Comparison of ENCODE assay signal across 33 cellular contexts in the genomic region with DNA sequence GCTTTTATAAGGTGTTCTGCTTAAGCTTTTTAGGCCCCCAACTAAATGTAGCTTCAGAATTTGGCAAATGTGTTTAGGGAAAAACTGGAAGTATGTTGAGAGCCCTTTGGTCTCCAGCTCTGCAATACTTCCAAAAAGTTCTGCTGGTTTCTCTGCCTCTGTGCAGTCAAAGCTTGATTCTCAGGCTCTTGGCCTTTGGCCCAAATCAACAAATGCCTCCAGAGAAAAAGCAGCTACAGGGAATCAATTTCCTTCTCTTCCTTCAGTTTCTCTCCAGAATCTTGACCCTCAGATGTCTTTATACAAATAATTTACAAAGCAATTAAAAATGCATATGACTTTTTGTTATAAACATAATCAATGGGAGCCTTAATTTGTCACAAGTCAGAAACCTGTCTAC.
DNase-seq lines count a peak whose midpoint lies in the region; ATAC-seq and TF ChIP-seq lines count a peak whose summit lies in the region.
"Had no signal": no experiment of that assay in that cellular context is flagged by ENCODE, and none has a peak within 500 bp of the region (broad histone marks: within the 10 kb centered on the region; RNA-seq: fewer than 3 reads in every experiment).

No MANE protein-coding gene starts in this region.

- H3K27me3 ChIP-seq in right atrium auricular region: no peaks in the 10 kb centered on the region
- no peaks in the 10 kb centered on the region for H3K27me3 ChIP-seq in fibroblast of lung (ENCODE audit: control insufficient read depth, insufficient read depth, low read length)
- H3K27me3 ChIP-seq in CD4-positive, alpha-beta memory T cell (ENCODE audit: insufficient read depth, low read length): no peaks in the 10 kb centered on the region
- H3K27me3 ChIP-seq: esophagus muscularis mucosa, stomach had no signal

- in situ Hi-C loops in GM13977 (cut with MboI; ENCODE audit: low pct_unique_long_range_greater_than_20kb, low sequenced_read_pairs, unreplicated experiment): no loop called here

- TF ChIP-seq CTCF in right atrium auricular region (IDR thresholded peaks at IDR 0.05) (no peak), fibroblast of lung (conservative IDR thresholded peaks at IDR 0.05 in 1 of 2, IDR thresholded peaks at IDR 0.05 in 1 of 2; ENCODE audit: low read depth in 1 of 2, low read length in 2 of 2) (no peak), GM13977 (IDR thresholded peaks at IDR 0.05; ENCODE audit: extremely low read depth, insufficient read depth, missing control alignments) (no peak)
- no peak for TF ChIP-seq CTCF in activated CD8-positive, alpha-beta T cell treated with anti-CD3 and anti-CD28 coated beads for 36 hours (IDR thresholded peaks at IDR 0.05)

- no peaks in the 10 kb centered on the region for H3K79me2 ChIP-seq in fibroblast of lung (ENCODE audit: control insufficient read depth, insufficient read depth, low read length)
- H3K79me2 ChIP-seq: parathyroid adenoma had no signal

- H3K27ac Mint-ChIP-seq in activated CD8-positive, alpha-beta T cell treated with anti-CD3 and anti-CD28 coated beads for 36 hours: no peak overlapping the region
- no peak overlapping the region for H3K27ac Mint-ChIP-seq in CD4-positive, alpha-beta memory T cell
- H3K27ac Mint-ChIP-seq: activated CD8-positive, alpha-beta T cell treated with anti-CD3 and anti-CD28 coated beads, Interleukin-2, amount 10 ng/mL, durations not matched to agents 7 days and 5 days; activated naive CD8-positive, alpha-beta T cell treated with anti-CD3 and anti-CD28 coated beads, Interleukin-2, amount 10 ng/mL, durations not matched to agents 7 days and 5 days; brain; CD8-positive, alpha-beta T cell; naive thymus-derived CD8-positive, alpha-beta T cell had no signal

- no peak overlapping the region for H3K9ac ChIP-seq in fibroblast of lung (ENCODE audit: insufficient read depth, low read length)
- H3K9ac ChIP-seq: parathyroid adenoma had no signal

- no peak overlapping the region for H2AFZ ChIP-seq in fibroblast of lung (ENCODE audit: low read length)
- H2AFZ ChIP-seq: parathyroid adenoma, PC-9 had no signal

- ATAC-seq in left ventricle myocardium superior: peak; percentile 47
- no peak for ATAC-seq in activated CD8-positive, alpha-beta T cell treated with anti-CD3 and anti-CD28 coated beads for 36 hours
- ATAC-seq: activated CD4-positive, CD25-positive, alpha-beta regulatory T cell treated with anti-CD3 and anti-CD28 coated beads, Interleukin-2, amount 50 U/mL, for 24 hours; activated CD8-positive, alpha-beta T cell treated with anti-CD3 and anti-CD28 coated beads, Interleukin-2, amount 10 ng/mL, durations not matched to agents 7 days and 5 days; CD8-positive, alpha-beta T cell; naive thymus-derived CD8-positive, alpha-beta T cell had no signal

- peaks cover 75% of the 10 kb centered on the region for H3K36me3 Mint-ChIP-seq in activated CD8-positive, alpha-beta T cell treated with anti-CD3 and anti-CD28 coated beads for 36 hours (ENCODE audit: low read depth)
- H3K36me3 Mint-ChIP-seq in CD4-positive, alpha-beta memory T cell: peaks cover 70 to 98% of the 10 kb centered on the region in 2 donors

- H3K4me1 Mint-ChIP-seq in activated CD8-positive, alpha-beta T cell treated with anti-CD3 and anti-CD28 coated beads for 36 hours (ENCODE audit: low read depth): no peaks in the 10 kb centered on the region
- H3K4me1 Mint-ChIP-seq in CD4-positive, alpha-beta memory T cell: no peaks in the 10 kb centered on the region
- H3K4me1 Mint-ChIP-seq: brain had no signal

- H3K9me3 Mint-ChIP-seq in activated CD8-positive, alpha-beta T cell treated with anti-CD3 and anti-CD28 coated beads for 36 hours: peaks cover 35% of the 10 kb centered on the region
- H3K9me3 Mint-ChIP-seq in CD4-positive, alpha-beta memory T cell: peaks cover 8 to 76% (median 49%) of the 10 kb centered on the region in 8 donors

- H3K36me3 ChIP-seq in right atrium auricular region (peaks cover 6% of the 10 kb centered on the region), fibroblast of lung (ENCODE audit: control insufficient read depth, insufficient read depth, low read length) (no peaks in the 10 kb centered on the region)
- H3K36me3 ChIP-seq in CD4-positive, alpha-beta memory T cell (ENCODE audit: insufficient read depth, low read length): peaks cover 7% of the 10 kb centered on the region

- H3K9me3 ChIP-seq in right atrium auricular region: peaks cover 0 to 22% of the 10 kb centered on the region in 2 donors
- H3K9me3 ChIP-seq in fibroblast of lung (ENCODE audit: control insufficient read depth, insufficient read depth, low read depth, low read length): no peaks in the 10 kb centered on the region
- peaks cover 0 to 5% of the 10 kb centered on the region in 2 donors for H3K9me3 ChIP-seq in CD4-positive, alpha-beta memory T cell (ENCODE audit: control insufficient read depth in 1 of 2, low read length in 2 of 2)

- DNase-seq in left ventricle myocardium superior (no peak), right atrium auricular region (ENCODE audit: low spot score) (no peak), fibroblast of lung (ENCODE audit: low read depth in 2 of 2) (peak; percentile 29 to 52), myocyte (ENCODE audit: low read depth) (peak; percentile 21), GDM1 (lab: John Stamatoyannopoulos, UW) (no peak), GM13977 (ENCODE audit: low spot score) (no peak)
- DNase-seq in activated CD8-positive, alpha-beta T cell treated with anti-CD3 and anti-CD28 coated beads for 36 hours: no peak
- no peak for DNase-seq in CD4-positive, alpha-beta memory T cell
- DNase-seq: activated CD8-positive, alpha-beta T cell treated with anti-CD3 and anti-CD28 coated beads, Interleukin-2, amount 10 ng/mL, durations not matched to agents 7 days and 5 days; activated effector memory CD4-positive, alpha-beta T cell treated with anti-CD3 and anti-CD28 coated beads, Interleukin-2, amount 50 U/mL, for 16 hours; activated naive CD8-positive, alpha-beta T cell treated with anti-CD3 and anti-CD28 coated beads, Interleukin-2, amount 10 ng/mL, durations not matched to agents 7 days and 5 days; activated T-cell treated with anti-CD3 and anti-CD28 coated beads for 4 hours; AML-193; CD8-positive, alpha-beta T cell; DMS153; kidney glomerular epithelial cell; naive thymus-derived CD8-positive, alpha-beta T cell; NCI-H1694; NCI-H2171; NCI-H510A treated with DMSO at 0.1 percent for 48 hours; NK-92 treated with Interleukin-12 subunit alpha and Interleukin-12 subunit beta, amount 100 ng/mL, for 24 hours; PC-9; SHP77 treated with DMSO at 0.1 percent for 48 hours; stimulated activated CD8-positive, alpha-beta memory T cell treated with anti-CD3 and anti-CD28 coated beads, Interleukin-4, amount 100 ng/mL, for 48 hours; stomach; SW 1271; T1000; trophoblast cell had no signal

- no peaks in the 10 kb centered on the region for H3K27me3 Mint-ChIP-seq in activated CD8-positive, alpha-beta T cell treated with anti-CD3 and anti-CD28 coated beads for 36 hours
- no peaks in the 10 kb centered on the region for H3K27me3 Mint-ChIP-seq in CD4-positive, alpha-beta memory T cell
- H3K27me3 Mint-ChIP-seq: activated naive CD8-positive, alpha-beta T cell treated with anti-CD3 and anti-CD28 coated beads, Interleukin-2, amount 10 ng/mL, durations not matched to agents 7 days and 5 days; brain; naive thymus-derived CD8-positive, alpha-beta T cell had no signal

- H3K4me1 ChIP-seq in right atrium auricular region: no peaks in the 10 kb centered on the region
- no peaks in the 10 kb centered on the region for H3K4me1 ChIP-seq in fibroblast of lung (ENCODE audit: control insufficient read depth, extremely low read depth, insufficient read depth, low read length)
- no peaks in the 10 kb centered on the region for H3K4me1 ChIP-seq in CD4-positive, alpha-beta memory T cell (ENCODE audit: insufficient read depth, low read length)
- H3K4me1 ChIP-seq: parathyroid adenoma had no signal

- POLR2A ChIA-PET in activated CD8-positive, alpha-beta T cell treated with anti-CD3 and anti-CD28 coated beads for 36 hours (lab: Charles Lee): no interaction called here
- POLR2A ChIA-PET in CD4-positive, alpha-beta memory T cell (lab: Charles Lee; ENCODE audit: partially characterized antibody): no interaction called here

- no peak overlapping the region for H3K4me3 Mint-ChIP-seq in activated CD8-positive, alpha-beta T cell treated with anti-CD3 and anti-CD28 coated beads for 36 hours
- no peak overlapping the region for H3K4me3 Mint-ChIP-seq in CD4-positive, alpha-beta memory T cell
- H3K4me3 Mint-ChIP-seq: activated CD8-positive, alpha-beta T cell treated with anti-CD3 and anti-CD28 coated beads, Interleukin-2, amount 10 ng/mL, durations not matched to agents 7 days and 5 days; activated naive CD8-positive, alpha-beta T cell treated with anti-CD3 and anti-CD28 coated beads, Interleukin-2, amount 10 ng/mL, durations not matched to agents 7 days and 5 days; brain; CD8-positive, alpha-beta T cell; naive thymus-derived CD8-positive, alpha-beta T cell had no signal

- intact Hi-C loops in left ventricle myocardium superior (cut with micrococcal nuclease): no loop called here
- intact Hi-C loops in activated CD8-positive, alpha-beta T cell treated with anti-CD3 and anti-CD28 coated beads for 36 hours (cut with micrococcal nuclease): no loop called here
- intact Hi-C loops in CD4-positive, alpha-beta memory T cell (cut with micrococcal nuclease): no loop called here

- H3K4me3 ChIP-seq in right atrium auricular region: no peak overlapping the region
- H3K4me3 ChIP-seq in fibroblast of lung (replicated peaks in 1 of 4; ENCODE audit: control extremely low read depth in 1 of 4, insufficient read depth in 1 of 4, low read depth in 3 of 4, low read length in 4 of 4): no peak overlapping the region
- H3K4me3 ChIP-seq in CD4-positive, alpha-beta memory T cell (ENCODE audit: low read length in 2 of 2): no peak overlapping the region
- H3K4me3 ChIP-seq: coronary artery, esophagus muscularis mucosa, PC-9, stomach had no signal

- H4K20me1 ChIP-seq in fibroblast of lung (ENCODE audit: control insufficient read depth, extremely low read depth, insufficient read depth, low read length): no peaks in the 10 kb centered on the region

- CTCF ChIA-PET in activated CD8-positive, alpha-beta T cell treated with anti-CD3 and anti-CD28 coated beads for 36 hours (lab: Charles Lee): no interaction called here
- CTCF ChIA-PET in CD4-positive, alpha-beta memory T cell (lab: Charles Lee; ENCODE audit: partially characterized antibody): no interaction called here

- no peak overlapping the region for H3K4me2 ChIP-seq in fibroblast of lung (ENCODE audit: extremely low read depth, insufficient read depth, low read length)
- H3K4me2 ChIP-seq: PC-9 had no signal

- H3K27ac ChIP-seq in right atrium auricular region (no peak overlapping the region), fibroblast of lung (ENCODE audit: insufficient read depth, low read length) (no peak overlapping the region)
- H3K27ac ChIP-seq in CD4-positive, alpha-beta memory T cell (ENCODE audit: low read depth, low read length): no peak overlapping the region
- H3K27ac ChIP-seq: coronary artery, esophagus muscularis mucosa, parathyroid adenoma, PC-9, stomach had no signal

Comparison
In these comparisons a context has a peak if more than half of its experiments do, and no peak if none do; other contexts are left out.
1. DNase-seq: peak in fibroblast of lung (2 of 2) and myocyte (single experiment); none in left ventricle myocardium superior (single experiment), right atrium auricular region (single experiment), activated CD8-positive, alpha-beta T cell treated with anti-CD3 and anti-CD28 coated beads for 36 hours (single experiment), CD4-positive, alpha-beta memory T cell (0 of 5), GDM1 (single experiment) and GM13977 (single experiment).